In genomic region chr17:1003972-1004768, GRCh38 we compare ENCODE assay signal across 12 cellular contexts. TPM values are rescaled to one million over a fixed set of nuclear protein-coding genes. Genes with fewer than 3 reads are reported as not detected.
DNase-seq lines count a peak whose midpoint lies in the region; ATAC-seq and TF ChIP-seq lines count a peak whose summit lies in the region.
"Had no signal": no experiment of that assay in that cellular context is flagged by ENCODE, and none has a peak within 500 bp of the region (broad histone marks: within the 10 kb centered on the region; RNA-seq: fewer than 3 reads in every experiment).

No MANE protein-coding gene starts in this region.

- no peak for TF ChIP-seq CTCF in cardiac muscle cell (IDR thresholded peaks at IDR 0.05; ENCODE audit: low read depth, low read length)
- TF ChIP-seq CTCF in dorsolateral prefrontal cortex (IDR thresholded peaks at IDR 0.05 in 54 of 56, conservative IDR thresholded peaks at IDR 0.05 in 2 of 56; ENCODE audit: low read depth in 1 of 56, partially characterized antibody in 56 of 56): no peak

- H3K4me3 ChIP-seq in cardiac muscle cell (no peak overlapping the region), dorsolateral prefrontal cortex (peak overlapping the region in 1 of 59 donors; percentile 27), mucosa of rectum (ENCODE audit: low read length in 2 of 2) (no peak overlapping the region), aorta (ENCODE audit: low read length in 2 of 2) (no peak overlapping the region)

- intact Hi-C loops in Right ventricle myocardium inferior (cut with DNase I) (loop anchor here (5.0 kb wide), 1 partner anchor 103 kb away; no protein-coding TSS in a partner anchor), dorsolateral prefrontal cortex (cut with DNase I) (loop anchor here (2.0 to 5.0 kb wide), 2 partner anchors 53 kb away; no protein-coding TSS in a partner anchor), aorta (cut with DNase I) (loop anchor here (2.0 to 10.0 kb wide), 3 partner anchors 43 to 101 kb away; no protein-coding TSS in a partner anchor)

- no peak for ATAC-seq in Right ventricle myocardium inferior
- ATAC-seq in aorta (ENCODE audit: low FRiP score): no peak
- ATAC-seq in GM19328 (IDR thresholded peaks at IDR 0.05; ENCODE audit: unreplicated experiment): no peak
- no peak for ATAC-seq in GM19351 (IDR thresholded peaks at IDR 0.05; ENCODE audit: unreplicated experiment)
- ATAC-seq: naive thymus-derived CD4-positive, alpha-beta T cell had no signal

- no peak for DNase-seq in cardiac muscle cell (ENCODE audit: low read depth in 1 of 2, low spot score in 1 of 2)
- no peak for DNase-seq in Right ventricle myocardium inferior (ENCODE audit: missing footprints)
- no peak for DNase-seq in dorsolateral prefrontal cortex
- DNase-seq in aorta: peak; percentile 58 to 71
- DNase-seq in NCI-H128 (lab: John Stamatoyannopoulos, UW; ENCODE audit: unreplicated experiment): no peak
- DNase-seq: Calu3; naive thymus-derived CD4-positive, alpha-beta T cell; NCI-H2227 treated with DMSO at 0.1 percent for 48 hours had no signal

- H3K36me3 ChIP-seq in cardiac muscle cell: peaks cover 38% of the 10 kb centered on the region
- H3K36me3 ChIP-seq in mucosa of rectum (ENCODE audit: control insufficient read depth in 2 of 2, insufficient read depth in 2 of 2, low read length in 2 of 2): peaks cover 82 to 88% of the 10 kb centered on the region in 2 donors
- H3K36me3 ChIP-seq in aorta (ENCODE audit: control insufficient read depth in 1 of 2, insufficient read depth in 2 of 2, low read length in 1 of 2): no peaks in the 10 kb centered on the region

- no peaks in the 10 kb centered on the region for H3K9me3 ChIP-seq in cardiac muscle cell (ENCODE audit: low read depth)
- no peaks in the 10 kb centered on the region for H3K9me3 ChIP-seq in mucosa of rectum (ENCODE audit: control insufficient read depth in 2 of 2, low read length in 2 of 2)
- no peaks in the 10 kb centered on the region for H3K9me3 ChIP-seq in aorta (ENCODE audit: control insufficient read depth, low read length)

- H3K27ac ChIP-seq in cardiac muscle cell: peak overlapping the region; percentile 76
- H3K27ac ChIP-seq in dorsolateral prefrontal cortex: peak overlapping the region in 57 of 59 donors; percentile 47 to 97 (median 82)
- H3K27ac ChIP-seq in mucosa of rectum (ENCODE audit: low read depth in 2 of 2, low read length in 2 of 2): peak overlapping the region; percentile 8 to 48
- H3K27ac ChIP-seq in aorta (ENCODE audit: low read depth in 1 of 2, low read length in 2 of 2): no peak overlapping the region
- H3K27ac ChIP-seq: HL-60 had no signal

- H3K27me3 ChIP-seq in cardiac muscle cell (no peaks in the 10 kb centered on the region), dorsolateral prefrontal cortex (peaks cover 0 to 4% (median 0%) of the 10 kb centered on the region in 45 donors), mucosa of rectum (ENCODE audit: control insufficient read depth in 2 of 2, insufficient read depth in 2 of 2, low read length in 2 of 2) (no peaks in the 10 kb centered on the region), aorta (ENCODE audit: control insufficient read depth in 1 of 2, insufficient read depth in 2 of 2, low read length in 1 of 2) (no peaks in the 10 kb centered on the region)

- H3K9ac ChIP-seq in mucosa of rectum (ENCODE audit: low read depth in 1 of 2, low read length in 2 of 2): no peak overlapping the region

- peaks cover 16% of the 10 kb centered on the region for H3K4me1 ChIP-seq in cardiac muscle cell (ENCODE audit: low read depth)
- peaks cover 11 to 38% of the 10 kb centered on the region in 2 donors for H3K4me1 ChIP-seq in mucosa of rectum (ENCODE audit: control insufficient read depth in 2 of 2, insufficient read depth in 2 of 2, low read length in 2 of 2)
- H3K4me1 ChIP-seq in aorta (ENCODE audit: control insufficient read depth in 1 of 2, insufficient read depth in 2 of 2, low read length in 2 of 2): peaks cover 0 to 5% of the 10 kb centered on the region in 2 donors

- 69% methylated on average over 30 of the region's 30 CpGs for WGBS in aorta, 2 donors

RNA-seq across cellular contexts. Expression of gene TIMM22, which starts 7.2 kb away (rescaled TPM):
- total RNA-seq in cardiac muscle cell (26.8 and 28.4 TPM in 2 replicates), Right ventricle myocardium inferior (17.3 TPM), dorsolateral prefrontal cortex (10 to 100 TPM in 104 of 120 experiments, 1 to 10 TPM in 16; 7.3 to 15.5 (median 11.6) TPM), aorta (1 to 10 TPM; 7.7 to 9.1 TPM)
- polyA plus RNA-seq in cardiac muscle cell (33.1 and 34.7 TPM in 2 replicates), aorta (1 to 10 TPM; 8.4 to 9.1 TPM)

RNA-seq across cellular contexts. Expression of gene NXN, which starts 24.6 kb away (rescaled TPM):
- 107 and 122 TPM in 2 replicates for total RNA-seq in cardiac muscle cell
- 120 and 128 TPM in 2 replicates for polyA plus RNA-seq in cardiac muscle cell
- total RNA-seq in Right ventricle myocardium inferior: 18.5 TPM
- 10 to 100 TPM in 109 of 120 experiments, 1 to 10 TPM in 11; 6.9 to 38.1 (median 15.4) TPM for total RNA-seq in dorsolateral prefrontal cortex
- 10 to 100 TPM; 23.4 to 41.0 TPM for total RNA-seq in aorta
- polyA plus RNA-seq in aorta: 10 to 100 TPM; 13.0 to 20.4 TPM

Comparison
In these comparisons a context has a peak if more than half of its experiments do, and no peak if none do; other contexts are left out.
1. DNase-seq: peak in aorta (2 of 2); none in cardiac muscle cell (0 of 2), Right ventricle myocardium inferior (single experiment), dorsolateral prefrontal cortex (0 of 10) and NCI-H128 (single experiment).
2. H3K27ac ChIP-seq: peak in cardiac muscle cell (single experiment), dorsolateral prefrontal cortex (57 of 59) and mucosa of rectum (2 of 2); none in aorta (0 of 2).